1 cellular context compared by ENCODE assay signal in the genomic region with DNA sequence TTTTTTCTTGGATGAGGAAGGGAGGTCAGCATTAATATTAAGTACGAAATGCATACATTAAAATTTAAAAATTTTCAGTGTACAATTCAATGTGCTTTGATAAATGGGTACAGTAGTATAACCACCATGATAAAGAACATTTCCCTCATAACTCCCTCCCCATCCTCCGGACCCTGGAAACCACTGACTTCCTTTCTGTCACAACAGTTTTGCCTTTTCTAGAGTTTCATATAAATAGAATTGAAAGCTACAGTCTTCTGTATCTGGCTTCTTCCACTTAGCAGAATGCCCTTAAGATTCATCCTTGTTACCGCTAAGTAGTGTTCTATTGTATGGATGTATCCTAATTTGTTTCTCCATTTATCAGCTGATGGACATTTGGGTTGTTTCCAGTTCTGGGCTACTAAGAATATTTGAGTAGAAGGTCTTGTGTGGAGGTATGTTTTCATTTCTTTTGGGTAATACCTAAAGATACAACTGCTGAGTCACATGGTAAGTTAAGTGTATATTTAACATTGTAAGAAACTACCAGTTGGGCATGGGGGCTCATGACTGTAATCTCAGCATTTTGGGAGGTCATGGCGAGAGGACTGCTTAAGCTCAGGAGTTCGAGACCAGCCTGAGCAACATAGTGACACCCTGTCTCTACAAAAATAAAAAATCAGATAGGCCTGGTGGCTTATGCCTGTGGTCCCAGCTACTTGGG.
TF ChIP-seq lines count a peak whose summit lies in the region.

No MANE protein-coding gene starts in this region.

TF ChIP-seq in GM23338, 12 proteins besides CTCF, POLR2A, EP300 and RAD21 (continued from another document):
- TF ChIP-seq, protein P1, sequence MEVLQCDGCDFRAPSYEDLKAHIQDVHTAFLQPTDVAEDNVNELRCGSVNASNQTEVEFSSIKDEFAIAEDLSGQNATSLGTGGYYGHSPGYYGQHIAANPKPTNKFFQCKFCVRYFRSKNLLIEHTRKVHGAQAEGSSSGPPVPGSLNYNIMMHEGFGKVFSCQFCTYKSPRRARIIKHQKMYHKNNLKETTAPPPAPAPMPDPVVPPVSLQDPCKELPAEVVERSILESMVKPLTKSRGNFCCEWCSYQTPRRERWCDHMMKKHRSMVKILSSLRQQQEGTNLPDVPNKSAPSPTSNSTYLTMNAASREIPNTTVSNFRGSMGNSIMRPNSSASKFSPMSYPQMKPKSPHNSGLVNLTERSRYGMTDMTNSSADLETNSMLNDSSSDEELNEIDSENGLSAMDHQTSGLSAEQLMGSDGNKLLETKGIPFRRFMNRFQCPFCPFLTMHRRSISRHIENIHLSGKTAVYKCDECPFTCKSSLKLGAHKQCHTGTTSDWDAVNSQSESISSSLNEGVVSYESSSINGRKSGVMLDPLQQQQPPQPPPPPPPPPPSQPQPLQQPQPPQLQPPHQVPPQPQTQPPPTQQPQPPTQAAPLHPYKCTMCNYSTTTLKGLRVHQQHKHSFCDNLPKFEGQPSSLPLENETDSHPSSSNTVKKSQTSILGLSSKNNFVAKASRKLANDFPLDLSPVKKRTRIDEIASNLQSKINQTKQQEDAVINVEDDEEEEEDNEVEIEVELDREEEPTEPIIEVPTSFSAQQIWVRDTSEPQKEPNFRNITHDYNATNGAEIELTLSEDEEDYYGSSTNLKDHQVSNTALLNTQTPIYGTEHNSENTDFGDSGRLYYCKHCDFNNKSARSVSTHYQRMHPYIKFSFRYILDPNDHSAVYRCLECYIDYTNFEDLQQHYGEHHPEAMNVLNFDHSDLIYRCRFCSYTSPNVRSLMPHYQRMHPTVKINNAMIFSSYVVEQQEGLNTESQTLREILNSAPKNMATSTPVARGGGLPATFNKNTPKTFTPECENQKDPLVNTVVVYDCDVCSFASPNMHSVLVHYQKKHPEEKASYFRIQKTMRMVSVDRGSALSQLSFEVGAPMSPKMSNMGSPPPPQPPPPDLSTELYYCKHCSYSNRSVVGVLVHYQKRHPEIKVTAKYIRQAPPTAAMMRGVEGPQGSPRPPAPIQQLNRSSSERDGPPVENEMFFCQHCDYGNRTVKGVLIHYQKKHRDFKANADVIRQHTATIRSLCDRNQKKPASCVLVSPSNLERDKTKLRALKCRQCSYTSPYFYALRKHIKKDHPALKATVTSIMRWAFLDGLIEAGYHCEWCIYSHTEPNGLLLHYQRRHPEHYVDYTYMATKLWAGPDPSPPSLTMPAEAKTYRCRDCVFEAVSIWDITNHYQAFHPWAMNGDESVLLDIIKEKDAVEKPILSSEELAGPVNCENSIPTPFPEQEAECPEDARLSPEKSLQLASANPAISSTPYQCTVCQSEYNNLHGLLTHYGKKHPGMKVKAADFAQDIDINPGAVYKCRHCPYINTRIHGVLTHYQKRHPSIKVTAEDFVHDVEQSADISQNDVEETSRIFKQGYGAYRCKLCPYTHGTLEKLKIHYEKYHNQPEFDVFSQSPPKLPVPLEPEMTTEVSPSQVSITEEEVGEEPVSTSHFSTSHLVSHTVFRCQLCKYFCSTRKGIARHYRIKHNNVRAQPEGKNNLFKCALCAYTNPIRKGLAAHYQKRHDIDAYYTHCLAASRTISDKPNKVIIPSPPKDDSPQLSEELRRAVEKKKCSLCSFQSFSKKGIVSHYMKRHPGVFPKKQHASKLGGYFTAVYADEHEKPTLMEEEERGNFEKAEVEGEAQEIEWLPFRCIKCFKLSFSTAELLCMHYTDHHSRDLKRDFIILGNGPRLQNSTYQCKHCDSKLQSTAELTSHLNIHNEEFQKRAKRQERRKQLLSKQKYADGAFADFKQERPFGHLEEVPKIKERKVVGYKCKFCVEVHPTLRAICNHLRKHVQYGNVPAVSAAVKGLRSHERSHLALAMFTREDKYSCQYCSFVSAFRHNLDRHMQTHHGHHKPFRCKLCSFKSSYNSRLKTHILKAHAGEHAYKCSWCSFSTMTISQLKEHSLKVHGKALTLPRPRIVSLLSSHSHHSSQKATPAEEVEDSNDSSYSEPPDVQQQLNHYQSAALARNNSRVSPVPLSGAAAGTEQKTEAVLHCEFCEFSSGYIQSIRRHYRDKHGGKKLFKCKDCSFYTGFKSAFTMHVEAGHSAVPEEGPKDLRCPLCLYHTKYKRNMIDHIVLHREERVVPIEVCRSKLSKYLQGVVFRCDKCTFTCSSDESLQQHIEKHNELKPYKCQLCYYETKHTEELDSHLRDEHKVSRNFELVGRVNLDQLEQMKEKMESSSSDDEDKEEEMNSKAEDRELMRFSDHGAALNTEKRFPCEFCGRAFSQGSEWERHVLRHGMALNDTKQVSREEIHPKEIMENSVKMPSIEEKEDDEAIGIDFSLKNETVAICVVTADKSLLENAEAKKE (CRISPR knock-in tag; IDR thresholded peaks at IDR 0.05), result no peak
- no peak for TF ChIP-seq ZNF331 (CRISPR knock-in tag; IDR thresholded peaks at IDR 0.05; ENCODE audit: low read depth)
TF ChIP-seq in GM23338: peak in this region for 0.
